ENCODE assay signal across 8 cellular contexts in the genomic region with DNA sequence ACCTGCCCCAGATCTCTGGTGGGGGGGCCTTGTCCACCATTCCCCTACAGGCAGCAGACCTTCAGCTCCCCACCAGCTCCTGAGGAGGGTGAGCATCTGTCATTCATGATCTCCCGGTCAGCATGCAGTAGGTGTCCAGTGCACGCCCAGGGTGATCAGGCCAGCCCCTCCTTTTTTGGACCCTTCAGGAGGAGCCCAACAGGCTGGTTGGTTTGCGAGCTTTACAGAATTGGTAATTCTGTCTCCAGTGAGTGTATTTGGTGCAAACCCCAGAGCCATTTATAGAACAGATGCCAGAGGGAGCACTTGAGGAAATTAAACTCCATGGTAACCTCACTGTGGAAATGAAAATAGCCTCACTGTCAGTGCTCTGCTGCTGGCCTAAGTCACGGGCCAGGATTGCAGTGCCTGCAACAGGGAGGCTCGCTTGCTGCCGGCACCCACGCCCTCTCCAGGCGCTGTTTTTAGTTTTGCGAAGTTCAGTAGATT. TPM values are rescaled to one million over a fixed set of nuclear protein-coding genes. Genes with fewer than 3 reads are reported as not detected.
DNase-seq lines count a peak whose midpoint lies in the region; ATAC-seq and TF ChIP-seq lines count a peak whose summit lies in the region.

No MANE protein-coding gene starts in this region.

- DNase-seq in NCI-H1092 (lab: John Stamatoyannopoulos, UW) (peak; percentile 74), WERI-Rb-1 (peak; percentile 57), hepatic stellate cell (ENCODE audit: low spot score) (peak; percentile 72), Karpas-422 (no peak)
- no peak for DNase-seq in activated naive CD8-positive, alpha-beta T cell treated with anti-CD3 and anti-CD28 coated beads, Interleukin-2, amount 50 U/mL, for 24 hours
- no peak for DNase-seq in activated CD4-positive, alpha-beta T cell treated with anti-CD3 and anti-CD28 coated beads for 1 hour

- H3K9ac ChIP-seq in stomach smooth muscle (ENCODE audit: low read length in 2 of 2) (peak overlapping the region in 1 of 2 donors; percentile 60), Karpas-422 (ENCODE audit: low read length) (no peak overlapping the region)

- H3K9me3 Mint-ChIP-seq in activated naive CD8-positive, alpha-beta T cell treated with anti-CD3 and anti-CD28 coated beads, Interleukin-2, amount 50 U/mL, for 24 hours: peaks cover 6% of the 10 kb centered on the region

- peaks cover 74% of the 10 kb centered on the region for H3K4me1 ChIP-seq in stomach smooth muscle (ENCODE audit: control insufficient read depth, insufficient read depth, low read length)
- H3K4me1 ChIP-seq in Karpas-422 (ENCODE audit: low read length): no peaks in the 10 kb centered on the region

- H2AFZ ChIP-seq in Karpas-422 (ENCODE audit: low read length): no peak overlapping the region

- no peaks in the 10 kb centered on the region for H3K27me3 Mint-ChIP-seq in activated naive CD8-positive, alpha-beta T cell treated with anti-CD3 and anti-CD28 coated beads, Interleukin-2, amount 50 U/mL, for 24 hours

- no peaks in the 10 kb centered on the region for H3K9me2 ChIP-seq in Karpas-422 (replicated peaks; ENCODE audit: insufficient read depth, low read length)

- peak overlapping the region; percentile 62 for H3K27ac ChIP-seq in WERI-Rb-1
- peak overlapping the region; percentile 66 for H3K27ac ChIP-seq in stomach smooth muscle (ENCODE audit: low read length)
- H3K27ac ChIP-seq in Karpas-422 (ENCODE audit: low read length): no peak overlapping the region

- H3K79me2 ChIP-seq in Karpas-422 (ENCODE audit: low read length): no peaks in the 10 kb centered on the region

- H3K4me3 ChIP-seq in WERI-Rb-1 (ENCODE audit: low read depth, low read length) (no peak overlapping the region; the same call in 1 of the 2 replicates), stomach smooth muscle (ENCODE audit: low read length in 2 of 2) (peak overlapping the region; percentile 43 to 65), Karpas-422 (ENCODE audit: low read length) (no peak overlapping the region)

- H3K4me1 Mint-ChIP-seq in activated naive CD8-positive, alpha-beta T cell treated with anti-CD3 and anti-CD28 coated beads, Interleukin-2, amount 50 U/mL, for 24 hours: peaks cover 2% of the 10 kb centered on the region

- no peaks in the 10 kb centered on the region for H3K36me3 Mint-ChIP-seq in activated naive CD8-positive, alpha-beta T cell treated with anti-CD3 and anti-CD28 coated beads, Interleukin-2, amount 50 U/mL, for 24 hours (ENCODE audit: low read depth)

- H3K27ac Mint-ChIP-seq in activated naive CD8-positive, alpha-beta T cell treated with anti-CD3 and anti-CD28 coated beads, Interleukin-2, amount 50 U/mL, for 24 hours: no peak overlapping the region

- H3K27me3 ChIP-seq in WERI-Rb-1 (ENCODE audit: insufficient read depth, low read depth, severe bottlenecking) (no peaks in the 10 kb centered on the region), stomach smooth muscle (ENCODE audit: control insufficient read depth in 1 of 2, insufficient read depth in 2 of 2, low read length in 2 of 2) (no peaks in the 10 kb centered on the region), Karpas-422 (ENCODE audit: low read length) (no peaks in the 10 kb centered on the region)

- 0 out of 2 replicates have a peak, but pooled peaks cover 3% of the 10 kb centered on the region for H4K20me1 ChIP-seq in Karpas-422 (ENCODE audit: insufficient read depth, low read depth, low read length)

- H3K9me3 ChIP-seq in WERI-Rb-1 (ENCODE audit: severe bottlenecking) (no peaks in the 10 kb centered on the region), stomach smooth muscle (ENCODE audit: control insufficient read depth in 2 of 2, low read length in 2 of 2) (no peaks in the 10 kb centered on the region), Karpas-422 (ENCODE audit: low read length) (no peaks in the 10 kb centered on the region)

- no peak for TF ChIP-seq CTCF in WERI-Rb-1 (IDR thresholded peaks at IDR 0.05; ENCODE audit: low read depth, low read length)

- ATAC-seq in activated naive CD8-positive, alpha-beta T cell treated with anti-CD3 and anti-CD28 coated beads, Interleukin-2, amount 50 U/mL, for 24 hours: no peak
- ATAC-seq in GM18909 (IDR thresholded peaks at IDR 0.05; ENCODE audit: poor library complexity, unreplicated experiment): no peak

- no peak overlapping the region for H3K4me3 Mint-ChIP-seq in activated naive CD8-positive, alpha-beta T cell treated with anti-CD3 and anti-CD28 coated beads, Interleukin-2, amount 50 U/mL, for 24 hours

- H3K36me3 ChIP-seq in WERI-Rb-1 (peaks cover 5% of the 10 kb centered on the region), stomach smooth muscle (ENCODE audit: control insufficient read depth in 2 of 2, insufficient read depth in 2 of 2, low read length in 2 of 2) (no peaks in the 10 kb centered on the region), Karpas-422 (ENCODE audit: insufficient read depth, low read length) (no peaks in the 10 kb centered on the region)

- no peak overlapping the region for H3K4me2 ChIP-seq in Karpas-422 (ENCODE audit: low read depth, low read length, poor library complexity, severe bottlenecking)

RNA-seq across cellular contexts. Expression of gene WNK2, which starts 23.4 kb away (rescaled TPM):
- total RNA-seq in Karpas-422 (2014; rRNA removed; shearing (Covaris generic); ENCODE audit: low replicate concordance): not detected in 2 replicates

Comparison
In these comparisons a context has a peak if more than half of its experiments do, and no peak if none do; other contexts are left out.
1. DNase-seq: peak in NCI-H1092 (single experiment), WERI-Rb-1 (single experiment) and hepatic stellate cell (single experiment); none in activated naive CD8-positive, alpha-beta T cell treated with anti-CD3 and anti-CD28 coated beads, Interleukin-2, amount 50 U/mL, for 24 hours (single experiment), Karpas-422 (single experiment) and activated CD4-positive, alpha-beta T cell treated with anti-CD3 and anti-CD28 coated beads for 1 hour (single experiment).
2. H3K4me3 ChIP-seq: peak in stomach smooth muscle (2 of 2); none in WERI-Rb-1 (single experiment) and Karpas-422 (single experiment).